In genomic region chr20:44549123-44549522, GRCh38 we compare ENCODE assay signal across 1 cellular context.
TF ChIP-seq lines count a peak whose summit lies in the region.

No MANE protein-coding gene starts in this region.

TF ChIP-seq in IMR-90, 13 proteins besides CTCF, POLR2A, EP300 and RAD21:
- TF ChIP-seq NFE2L2 (IDR thresholded peaks at IDR 0.05; ENCODE audit: low read depth, low read length) (no peak), MAFK (IDR thresholded peaks at IDR 0.05; ENCODE audit: low read depth, low read length) (no peak), RFX5 (IDR thresholded peaks at IDR 0.05; ENCODE audit: low read depth, low read length) (no peak), BHLHE40 (IDR thresholded peaks at IDR 0.05; ENCODE audit: low read depth, low read length) (no peak), USF2 (IDR thresholded peaks at IDR 0.05; ENCODE audit: low read depth, low read length) (no peak)
